In the genomic region with DNA sequence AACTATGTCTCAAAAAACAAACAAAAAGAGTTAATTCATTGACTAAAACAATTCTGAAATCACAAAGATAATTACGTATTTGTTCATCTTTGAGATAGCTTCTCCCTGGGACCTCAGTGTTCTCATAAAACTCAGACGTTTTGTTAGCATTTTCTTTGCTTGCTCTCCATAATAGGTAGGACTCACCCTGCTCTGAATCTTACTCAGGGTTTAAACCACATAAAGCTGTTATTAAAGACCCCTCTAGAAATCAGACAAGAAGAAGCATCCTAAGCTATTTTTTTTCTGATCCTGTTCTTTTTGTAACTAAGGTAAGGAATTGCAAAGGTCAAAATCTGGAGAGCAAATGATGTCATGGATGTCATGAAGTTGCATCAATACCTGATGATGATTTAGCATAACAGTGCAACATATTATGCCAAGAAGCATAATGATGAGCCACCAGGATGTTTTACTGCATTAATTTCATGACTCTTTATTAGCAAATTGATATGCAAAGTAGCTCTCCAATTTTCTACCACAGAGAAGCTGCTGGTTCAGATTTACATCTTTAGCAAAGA, we compare ENCODE assay signal across 1 cellular context.
TF ChIP-seq lines count a peak whose summit lies in the region.

No MANE protein-coding gene starts in this region.

TF ChIP-seq in K562, 482 proteins besides CTCF, POLR2A, EP300 and RAD21 (continues in another document):
- TF ChIP-seq, protein P1, sequence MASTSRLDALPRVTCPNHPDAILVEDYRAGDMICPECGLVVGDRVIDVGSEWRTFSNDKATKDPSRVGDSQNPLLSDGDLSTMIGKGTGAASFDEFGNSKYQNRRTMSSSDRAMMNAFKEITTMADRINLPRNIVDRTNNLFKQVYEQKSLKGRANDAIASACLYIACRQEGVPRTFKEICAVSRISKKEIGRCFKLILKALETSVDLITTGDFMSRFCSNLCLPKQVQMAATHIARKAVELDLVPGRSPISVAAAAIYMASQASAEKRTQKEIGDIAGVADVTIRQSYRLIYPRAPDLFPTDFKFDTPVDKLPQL (IDR thresholded peaks at IDR 0.05; ENCODE audit: extremely low read depth, insufficient read length), result no peak
- TF ChIP-seq, protein P2, sequence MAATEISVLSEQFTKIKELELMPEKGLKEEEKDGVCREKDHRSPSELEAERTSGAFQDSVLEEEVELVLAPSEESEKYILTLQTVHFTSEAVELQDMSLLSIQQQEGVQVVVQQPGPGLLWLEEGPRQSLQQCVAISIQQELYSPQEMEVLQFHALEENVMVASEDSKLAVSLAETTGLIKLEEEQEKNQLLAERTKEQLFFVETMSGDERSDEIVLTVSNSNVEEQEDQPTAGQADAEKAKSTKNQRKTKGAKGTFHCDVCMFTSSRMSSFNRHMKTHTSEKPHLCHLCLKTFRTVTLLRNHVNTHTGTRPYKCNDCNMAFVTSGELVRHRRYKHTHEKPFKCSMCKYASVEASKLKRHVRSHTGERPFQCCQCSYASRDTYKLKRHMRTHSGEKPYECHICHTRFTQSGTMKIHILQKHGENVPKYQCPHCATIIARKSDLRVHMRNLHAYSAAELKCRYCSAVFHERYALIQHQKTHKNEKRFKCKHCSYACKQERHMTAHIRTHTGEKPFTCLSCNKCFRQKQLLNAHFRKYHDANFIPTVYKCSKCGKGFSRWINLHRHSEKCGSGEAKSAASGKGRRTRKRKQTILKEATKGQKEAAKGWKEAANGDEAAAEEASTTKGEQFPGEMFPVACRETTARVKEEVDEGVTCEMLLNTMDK (IDR thresholded peaks at IDR 0.05; ENCODE audit: borderline replicate concordance, insufficient read depth, low read depth, low read length, poor library complexity, severe bottlenecking), result no peak
- TF ChIP-seq, protein P3, sequence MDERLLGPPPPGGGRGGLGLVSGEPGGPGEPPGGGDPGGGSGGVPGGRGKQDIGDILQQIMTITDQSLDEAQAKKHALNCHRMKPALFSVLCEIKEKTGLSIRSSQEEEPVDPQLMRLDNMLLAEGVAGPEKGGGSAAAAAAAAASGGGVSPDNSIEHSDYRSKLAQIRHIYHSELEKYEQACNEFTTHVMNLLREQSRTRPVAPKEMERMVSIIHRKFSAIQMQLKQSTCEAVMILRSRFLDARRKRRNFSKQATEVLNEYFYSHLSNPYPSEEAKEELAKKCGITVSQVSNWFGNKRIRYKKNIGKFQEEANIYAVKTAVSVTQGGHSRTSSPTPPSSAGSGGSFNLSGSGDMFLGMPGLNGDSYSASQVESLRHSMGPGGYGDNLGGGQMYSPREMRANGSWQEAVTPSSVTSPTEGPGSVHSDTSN (CRISPR knock-in tag; IDR thresholded peaks at IDR 0.05; ENCODE audit: low read depth), result no peak
- TF ChIP-seq, protein P3 (tag; conservative IDR thresholded peaks at IDR 0.05; ENCODE audit: low read depth), result 0 out of 2 replicates have a peak, but pooled peaks have one; percentile 7
- TF ChIP-seq ZNF764 (CRISPR knock-in tag; IDR thresholded peaks at IDR 0.05; ENCODE audit: low read depth) (no peak), ZNF175 (CRISPR knock-in tag; IDR thresholded peaks at IDR 0.05; ENCODE audit: low read depth) (peak; percentile 45; the same call in 1 of the 2 replicates), HDAC1 (IDR thresholded peaks at IDR 0.05) (no peak), CC2D1A (IDR thresholded peaks at IDR 0.05) (no peak), ZNF217 (CRISPR knock-in tag; IDR thresholded peaks at IDR 0.05) (no peak), WHSC1 (IDR thresholded peaks at IDR 0.05; ENCODE audit: low read length) (no peak), CBFA2T2 (conservative IDR thresholded peaks at IDR 0.05) (no peak), CGGBP1 (CRISPR knock-in tag; IDR thresholded peaks at IDR 0.05) (no peak), ATF7 (IDR thresholded peaks at IDR 0.05) (peak; percentile 96), ZNF707 (CRISPR knock-in tag; conservative IDR thresholded peaks at IDR 0.05) (0 out of 2 replicates have a peak, but pooled peaks have one; percentile 19), BRF2 (IDR thresholded peaks at IDR 0.05; ENCODE audit: borderline replicate concordance, insufficient read depth, insufficient read length) (no peak), RBM34 (IDR thresholded peaks at IDR 0.05; ENCODE audit: borderline replicate concordance, insufficient read depth, low read length) (no peak), CBFA2T3 (IDR thresholded peaks at IDR 0.05) (no peak), ZNF592 (IDR thresholded peaks at IDR 0.05) (peak; percentile 57; the same call in 1 of the 2 replicates), CTBP1 (IDR thresholded peaks at IDR 0.05; ENCODE audit: borderline replicate concordance) (0 out of 2 replicates have a peak, but pooled peaks have one; percentile 33), ZNF282 (CRISPR knock-in tag; IDR thresholded peaks at IDR 0.05) (no peak), HNRNPH1 (optimal IDR thresholded peaks at IDR 0.05; ENCODE audit: low read depth, low read length) (no peak), RFX5 (IDR thresholded peaks at IDR 0.05; ENCODE audit: low read depth, low read length) (no peak), SNRNP70 (optimal IDR thresholded peaks at IDR 0.05; ENCODE audit: low read depth, low read length) (no peak), POLR2AphosphoS2 (IDR thresholded peaks at IDR 0.05; ENCODE audit: low read length) (no peak), DPF2 (IDR thresholded peaks at IDR 0.05) (no peak; the same call in 1 of the 2 replicates), ELF1 (tag; IDR thresholded peaks at IDR 0.05) (no peak), ZC3H4 (CRISPR knock-in tag; IDR thresholded peaks at IDR 0.05; ENCODE audit: borderline replicate concordance) (no peak), ATF3 (IDR thresholded peaks at IDR 0.05) (peak; percentile 97), ATF3 (CRISPR knock-in tag; conservative IDR thresholded peaks at IDR 0.05) (no peak), RUNX1 (IDR thresholded peaks at IDR 0.05; ENCODE audit: low read depth) (no peak), POLR2B (IDR thresholded peaks at IDR 0.05; ENCODE audit: low read depth, partially characterized antibody) (no peak), HDAC3 (IDR thresholded peaks at IDR 0.05; ENCODE audit: borderline replicate concordance, partially characterized antibody) (peak; percentile 26), TRIM24 (IDR thresholded peaks at IDR 0.05) (peak in 1 of 2 experiments; percentile 39; a peak in 2 of 4 replicates), ETS2 (tag; IDR thresholded peaks at IDR 0.05; ENCODE audit: borderline replicate concordance, poor library complexity, severe bottlenecking) (no peak), MAFF (IDR thresholded peaks at IDR 0.05; ENCODE audit: low read length) (no peak)
- TF ChIP-seq, protein P4, sequence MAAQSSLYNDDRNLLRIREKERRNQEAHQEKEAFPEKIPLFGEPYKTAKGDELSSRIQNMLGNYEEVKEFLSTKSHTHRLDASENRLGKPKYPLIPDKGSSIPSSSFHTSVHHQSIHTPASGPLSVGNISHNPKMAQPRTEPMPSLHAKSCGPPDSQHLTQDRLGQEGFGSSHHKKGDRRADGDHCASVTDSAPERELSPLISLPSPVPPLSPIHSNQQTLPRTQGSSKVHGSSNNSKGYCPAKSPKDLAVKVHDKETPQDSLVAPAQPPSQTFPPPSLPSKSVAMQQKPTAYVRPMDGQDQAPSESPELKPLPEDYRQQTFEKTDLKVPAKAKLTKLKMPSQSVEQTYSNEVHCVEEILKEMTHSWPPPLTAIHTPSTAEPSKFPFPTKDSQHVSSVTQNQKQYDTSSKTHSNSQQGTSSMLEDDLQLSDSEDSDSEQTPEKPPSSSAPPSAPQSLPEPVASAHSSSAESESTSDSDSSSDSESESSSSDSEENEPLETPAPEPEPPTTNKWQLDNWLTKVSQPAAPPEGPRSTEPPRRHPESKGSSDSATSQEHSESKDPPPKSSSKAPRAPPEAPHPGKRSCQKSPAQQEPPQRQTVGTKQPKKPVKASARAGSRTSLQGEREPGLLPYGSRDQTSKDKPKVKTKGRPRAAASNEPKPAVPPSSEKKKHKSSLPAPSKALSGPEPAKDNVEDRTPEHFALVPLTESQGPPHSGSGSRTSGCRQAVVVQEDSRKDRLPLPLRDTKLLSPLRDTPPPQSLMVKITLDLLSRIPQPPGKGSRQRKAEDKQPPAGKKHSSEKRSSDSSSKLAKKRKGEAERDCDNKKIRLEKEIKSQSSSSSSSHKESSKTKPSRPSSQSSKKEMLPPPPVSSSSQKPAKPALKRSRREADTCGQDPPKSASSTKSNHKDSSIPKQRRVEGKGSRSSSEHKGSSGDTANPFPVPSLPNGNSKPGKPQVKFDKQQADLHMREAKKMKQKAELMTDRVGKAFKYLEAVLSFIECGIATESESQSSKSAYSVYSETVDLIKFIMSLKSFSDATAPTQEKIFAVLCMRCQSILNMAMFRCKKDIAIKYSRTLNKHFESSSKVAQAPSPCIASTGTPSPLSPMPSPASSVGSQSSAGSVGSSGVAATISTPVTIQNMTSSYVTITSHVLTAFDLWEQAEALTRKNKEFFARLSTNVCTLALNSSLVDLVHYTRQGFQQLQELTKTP (IDR thresholded peaks at IDR 0.05; ENCODE audit: low read depth in 1 of 2, partially characterized antibody in 2 of 2), result peak in 1 of 2 experiments; percentile 36
- TF ChIP-seq, protein P5, sequence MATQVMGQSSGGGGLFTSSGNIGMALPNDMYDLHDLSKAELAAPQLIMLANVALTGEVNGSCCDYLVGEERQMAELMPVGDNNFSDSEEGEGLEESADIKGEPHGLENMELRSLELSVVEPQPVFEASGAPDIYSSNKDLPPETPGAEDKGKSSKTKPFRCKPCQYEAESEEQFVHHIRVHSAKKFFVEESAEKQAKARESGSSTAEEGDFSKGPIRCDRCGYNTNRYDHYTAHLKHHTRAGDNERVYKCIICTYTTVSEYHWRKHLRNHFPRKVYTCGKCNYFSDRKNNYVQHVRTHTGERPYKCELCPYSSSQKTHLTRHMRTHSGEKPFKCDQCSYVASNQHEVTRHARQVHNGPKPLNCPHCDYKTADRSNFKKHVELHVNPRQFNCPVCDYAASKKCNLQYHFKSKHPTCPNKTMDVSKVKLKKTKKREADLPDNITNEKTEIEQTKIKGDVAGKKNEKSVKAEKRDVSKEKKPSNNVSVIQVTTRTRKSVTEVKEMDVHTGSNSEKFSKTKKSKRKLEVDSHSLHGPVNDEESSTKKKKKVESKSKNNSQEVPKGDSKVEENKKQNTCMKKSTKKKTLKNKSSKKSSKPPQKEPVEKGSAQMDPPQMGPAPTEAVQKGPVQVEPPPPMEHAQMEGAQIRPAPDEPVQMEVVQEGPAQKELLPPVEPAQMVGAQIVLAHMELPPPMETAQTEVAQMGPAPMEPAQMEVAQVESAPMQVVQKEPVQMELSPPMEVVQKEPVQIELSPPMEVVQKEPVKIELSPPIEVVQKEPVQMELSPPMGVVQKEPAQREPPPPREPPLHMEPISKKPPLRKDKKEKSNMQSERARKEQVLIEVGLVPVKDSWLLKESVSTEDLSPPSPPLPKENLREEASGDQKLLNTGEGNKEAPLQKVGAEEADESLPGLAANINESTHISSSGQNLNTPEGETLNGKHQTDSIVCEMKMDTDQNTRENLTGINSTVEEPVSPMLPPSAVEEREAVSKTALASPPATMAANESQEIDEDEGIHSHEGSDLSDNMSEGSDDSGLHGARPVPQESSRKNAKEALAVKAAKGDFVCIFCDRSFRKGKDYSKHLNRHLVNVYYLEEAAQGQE (CRISPR knock-in tag; IDR thresholded peaks at IDR 0.05; ENCODE audit: low read depth), result no peak
